In the genomic region with DNA sequence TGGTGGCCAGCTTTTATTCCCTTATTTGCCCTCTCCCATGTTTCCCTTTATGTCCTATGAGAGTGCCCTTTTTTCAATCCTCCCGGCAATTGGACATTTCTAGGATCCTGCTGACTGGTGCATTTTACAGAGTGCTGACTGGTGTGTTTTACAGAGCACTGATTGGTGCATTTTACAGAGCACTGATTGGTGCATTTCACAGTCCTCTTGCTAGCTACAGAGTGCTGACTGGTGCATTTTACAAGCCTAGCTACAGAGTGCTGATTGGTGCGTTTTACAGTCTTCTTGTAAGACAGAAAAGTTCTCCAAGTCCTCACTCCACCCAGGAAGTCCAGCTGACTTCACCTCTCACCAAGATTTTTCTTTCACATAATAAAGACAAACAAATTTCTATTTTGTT, we compare ENCODE assay signal across 15 cellular contexts. TPM values are rescaled to one million over a fixed set of nuclear protein-coding genes. Genes with fewer than 3 reads are reported as not detected.
A peak's percentile ranks its signal among the peaks of the same experiment; 100 is the strongest.
DNase-seq lines count a peak whose midpoint lies in the region; ATAC-seq and TF ChIP-seq lines count a peak whose summit lies in the region.
"Had no signal": no experiment of that assay in that cellular context is flagged by ENCODE, and none has a peak within 500 bp of the region (broad histone marks: within the 10 kb centered on the region; RNA-seq: fewer than 3 reads in every experiment).

No MANE protein-coding gene starts in this region.

- 100% methylated on average over 1 of the region's 2 CpGs; no CpG with 5 or more reads in 1 of the 2 experiments for WGBS in IMR-90 (ENCODE audit: extremely low coverage in 2 of 2, insufficient read length in 1 of 2), 2 experiments

- in situ Hi-C loops in IMR-90 (cut with MboI; ENCODE audit: low sequenced_read_pairs) = loop anchor here (25.0 kb wide), 1 partner anchor 879 kb away; no protein-coding TSS in a partner anchor

- H2BK15ac ChIP-seq in IMR-90 (ENCODE audit: low read depth, low read length) = no peak overlapping the region

- no peaks in the 10 kb centered on the region for H3K9me1 ChIP-seq in IMR-90 (ENCODE audit: insufficient read depth, low read length)

- no peak overlapping the region for H2BK20ac ChIP-seq in IMR-90 (ENCODE audit: low read depth, low read length)

- no peak overlapping the region for H4K8ac ChIP-seq in IMR-90 (ENCODE audit: low read depth in 2 of 2, low read length in 2 of 2)

- no peak overlapping the region for H3K4me2 ChIP-seq in IMR-90 (ENCODE audit: low read depth, low read length)
- H3K4me2 ChIP-seq: KMS-11 had no signal

- no peak overlapping the region for H3K18ac ChIP-seq in IMR-90 (ENCODE audit: low read depth, low read length)

- no peaks in the 10 kb centered on the region for H3K4me1 Mint-ChIP-seq in naive thymus-derived CD4-positive, alpha-beta T cell

- POLR2A ChIA-PET in IMR-90 (lab: Charles Lee; ENCODE audit: unreplicated experiment) = no interaction called here
- POLR2A ChIA-PET in naive thymus-derived CD4-positive, alpha-beta T cell (lab: Charles Lee) = interaction anchor here (0.6 kb wide), 1 partner anchor 173 kb away, joined by 3 read pairs; no protein-coding TSS in a partner anchor

- no peak overlapping the region for H3K4ac ChIP-seq in IMR-90 (ENCODE audit: low read depth, low read length)

- dilution Hi-C loops in IMR-90 (cut with HindIII; ENCODE audit: low sequenced_read_pairs, unreplicated experiment) = no loop called here

- H3K36me3 Mint-ChIP-seq in naive thymus-derived CD4-positive, alpha-beta T cell = no peaks in the 10 kb centered on the region

- H3K4me1 ChIP-seq in IMR-90 (ENCODE audit: control insufficient read depth, insufficient read depth, low read length) (no peaks in the 10 kb centered on the region), adipocyte (ENCODE audit: control insufficient read depth, insufficient read depth, low read length) (peaks cover 15% of the 10 kb centered on the region), subcutaneous abdominal adipose tissue (ENCODE audit: control insufficient read depth in 5 of 5, insufficient read depth in 5 of 5, low read length in 5 of 5) (peaks cover 0 to 12% (median 4%) of the 10 kb centered on the region in 5 donors)
- H3K4me1 ChIP-seq in naive thymus-derived CD4-positive, alpha-beta T cell (ENCODE audit: control insufficient read depth in 2 of 2, insufficient read depth in 2 of 2, low read length in 2 of 2) = no peaks in the 10 kb centered on the region
- H3K4me1 ChIP-seq: HAP-1 had no signal

- no peak overlapping the region for H2BK5ac ChIP-seq in IMR-90 (ENCODE audit: low read depth, low read length, poor library complexity, severe bottlenecking)

- no peak overlapping the region for H3K23ac ChIP-seq in IMR-90 (ENCODE audit: low read depth, low read length)

- BruUV-seq in IMR-90 (replicated peaks; lab: Mats Ljungman, UMichigan) = no TSS peak

- no peaks in the 10 kb centered on the region for H3K27me3 ChIP-seq in IMR-90 (ENCODE audit: control insufficient read depth, insufficient read depth, low read length)
- H3K27me3 ChIP-seq in adipocyte (replicated peaks; ENCODE audit: control insufficient read depth, insufficient read depth, low read length) = no peaks in the 10 kb centered on the region
- no peaks in the 10 kb centered on the region for H3K27me3 ChIP-seq in subcutaneous abdominal adipose tissue (ENCODE audit: control insufficient read depth in 5 of 5, insufficient read depth in 4 of 5, low read length in 5 of 5)
- no peaks in the 10 kb centered on the region for H3K27me3 ChIP-seq in naive thymus-derived CD4-positive, alpha-beta T cell (ENCODE audit: control insufficient read depth in 2 of 2, insufficient read depth in 2 of 2, low read length in 2 of 2)

- H3K79me1 ChIP-seq in IMR-90 (ENCODE audit: low read depth in 1 of 2, low read length in 2 of 2) = no peaks in the 10 kb centered on the region

- H3K27me3 Mint-ChIP-seq in naive thymus-derived CD4-positive, alpha-beta T cell = peaks cover 7 to 15% (median 8%) of the 10 kb centered on the region in 5 donors

- H3K9me3 ChIP-seq in IMR-90 (ENCODE audit: control insufficient read depth, insufficient read depth, low read length) = peaks cover 5% of the 10 kb centered on the region; the same call in 1 of the 2 replicates
- H3K9me3 ChIP-seq in adipocyte (ENCODE audit: control insufficient read depth, low read length) = peaks cover 7% of the 10 kb centered on the region
- peaks cover 0 to 3% (median 0%) of the 10 kb centered on the region in 5 donors for H3K9me3 ChIP-seq in subcutaneous abdominal adipose tissue (ENCODE audit: control insufficient read depth in 5 of 5, low read length in 5 of 5)
- peaks cover 0 to 3% (median 0%) of the 10 kb centered on the region in 3 experiments for H3K9me3 ChIP-seq in naive thymus-derived CD4-positive, alpha-beta T cell (ENCODE audit: control insufficient read depth in 2 of 3, low read length in 3 of 3)

- no peak overlapping the region for H3K27ac ChIP-seq in IMR-90 (ENCODE audit: insufficient read depth, low read length)
- peak overlapping the region; percentile 90 for H3K27ac ChIP-seq in subcutaneous abdominal adipose tissue (ENCODE audit: low read depth, low read length)
- no peak overlapping the region for H3K27ac ChIP-seq in naive thymus-derived CD4-positive, alpha-beta T cell (ENCODE audit: low read depth, low read length)
- H3K27ac ChIP-seq: C4-2B, KMS-11 had no signal

- H3K27ac Mint-ChIP-seq in naive thymus-derived CD4-positive, alpha-beta T cell = no peak overlapping the region
- H3K27ac Mint-ChIP-seq: CD4-positive, alpha-beta T cell had no signal

- no peak overlapping the region for H3K4me3 Mint-ChIP-seq in naive thymus-derived CD4-positive, alpha-beta T cell
- H3K4me3 Mint-ChIP-seq: CD4-positive, alpha-beta T cell had no signal

- H4K20me1 ChIP-seq in IMR-90 (ENCODE audit: insufficient read depth, low read length) = no peaks in the 10 kb centered on the region

- no peak for TF ChIP-seq RAD21 in IMR-90 (IDR thresholded peaks at IDR 0.05; ENCODE audit: low read length)

- H2BK120ac ChIP-seq in IMR-90 (ENCODE audit: low read depth, low read length) = no peak overlapping the region

- CTCF ChIA-PET in IMR-90 (lab: Yijun Ruan, JAX) = no interaction called here
- CTCF ChIA-PET in naive thymus-derived CD4-positive, alpha-beta T cell (lab: Charles Lee) = no interaction called here

- H3K14ac ChIP-seq in IMR-90 (replicated peaks; ENCODE audit: low read depth, low read length) = no peak overlapping the region

- no peak overlapping the region for H3K56ac ChIP-seq in IMR-90 (ENCODE audit: extremely low read depth, insufficient read depth, low read length)

- ATAC-seq in IMR-90 (ENCODE audit: low read depth) (no peak), HG03196 (IDR thresholded peaks at IDR 0.05; ENCODE audit: unreplicated experiment) (no peak), HG02678 (IDR thresholded peaks at IDR 0.05; ENCODE audit: unreplicated experiment) (no peak)
- no peak for ATAC-seq in naive thymus-derived CD4-positive, alpha-beta T cell

- H3K36me3 ChIP-seq in IMR-90 (ENCODE audit: control insufficient read depth, insufficient read depth, low read length) (no peaks in the 10 kb centered on the region), adipocyte (ENCODE audit: control insufficient read depth, insufficient read depth, low read length, severe bottlenecking) (no peaks in the 10 kb centered on the region), subcutaneous abdominal adipose tissue (ENCODE audit: control insufficient read depth in 5 of 5, insufficient read depth in 5 of 5, low read length in 5 of 5) (no peaks in the 10 kb centered on the region)
- H3K36me3 ChIP-seq in naive thymus-derived CD4-positive, alpha-beta T cell (ENCODE audit: control insufficient read depth in 2 of 3, insufficient read depth in 3 of 3, low read length in 3 of 3) = no peaks in the 10 kb centered on the region
- H3K36me3 ChIP-seq: HAP-1 had no signal

- no peaks in the 10 kb centered on the region for H3K9me3 Mint-ChIP-seq in naive thymus-derived CD4-positive, alpha-beta T cell
- H3K9me3 Mint-ChIP-seq: CD4-positive, alpha-beta T cell had no signal

- H4K5ac ChIP-seq in IMR-90 (ENCODE audit: low read depth, low read length) = no peak overlapping the region

- no peak overlapping the region for H2AK9ac ChIP-seq in IMR-90 (replicated peaks; ENCODE audit: low read depth, low read length, poor library complexity)

- TF ChIP-seq POLR2A in IMR-90 (IDR thresholded peaks at IDR 0.05; ENCODE audit: low read depth, low read length) = no peak

- TF ChIP-seq CTCF in IMR-90 (conservative IDR thresholded peaks at IDR 0.05; ENCODE audit: low read depth, low read length) (no peak), fibroblast of villous mesenchyme (IDR thresholded peaks at IDR 0.05; ENCODE audit: insufficient read depth, low read depth, low read length) (no peak)

- DNase-seq in IMR-90 (no peak), adipocyte (ENCODE audit: low read depth) (no peak), fibroblast of villous mesenchyme (ENCODE audit: low read depth) (peak; percentile 20)
- no peak for DNase-seq in naive thymus-derived CD4-positive, alpha-beta T cell
- DNase-seq: AML-193; CD4-positive, alpha-beta T cell; DMS153; DMS79; GDM1 had no signal

- H3K9ac ChIP-seq in IMR-90 (ENCODE audit: low read depth, low read length) (no peak overlapping the region), adipocyte (ENCODE audit: low read length) (peak overlapping the region; percentile 56), subcutaneous abdominal adipose tissue (ENCODE audit: low read length in 5 of 5) (peak overlapping the region in 3 of 5 donors; percentile 38 to 52 (median 52))
- H3K9ac ChIP-seq: KMS-11 had no signal

- H4K91ac ChIP-seq in IMR-90 (ENCODE audit: insufficient read depth, low read depth, low read length) = no peak overlapping the region

- H2AFZ ChIP-seq in IMR-90 (replicated peaks; ENCODE audit: low read length, poor library complexity) = no peak overlapping the region

- no peak overlapping the region for H2AK5ac ChIP-seq in IMR-90 (ENCODE audit: low read depth, low read length)

- H3K4me3 ChIP-seq in IMR-90 (ENCODE audit: insufficient read depth, low read depth, low read length) (no peak overlapping the region), adipocyte (ENCODE audit: low read length) (peak overlapping the region; percentile 59), fibroblast of villous mesenchyme (ENCODE audit: low read depth, low read length) (no peak overlapping the region), subcutaneous abdominal adipose tissue (ENCODE audit: low read depth in 1 of 5, low read length in 5 of 5) (no peak overlapping the region)
- no peak overlapping the region for H3K4me3 ChIP-seq in naive thymus-derived CD4-positive, alpha-beta T cell (ENCODE audit: low read length)
- H3K4me3 ChIP-seq: HAP-1 had no signal

- intact Hi-C loops in IMR-90 (cut with micrococcal nuclease) = no loop called here
- intact Hi-C loops in naive thymus-derived CD4-positive, alpha-beta T cell (cut with micrococcal nuclease) = no loop called here

TF ChIP-seq in IMR-90, 13 proteins besides CTCF, POLR2A, EP300 and RAD21 (continues in another document):
- no peak for TF ChIP-seq NFE2L2 (IDR thresholded peaks at IDR 0.05; ENCODE audit: low read depth, low read length)

RNA-seq across cellular contexts. Expression of a gene that starts 15.4 kb away (rescaled TPM):
- total RNA-seq in IMR-90 (2012; rRNA removed) (6.3 and 6.4 TPM in 2 replicates), fibroblast of villous mesenchyme (3.9 and 7.8 TPM in 2 replicates)
- 4.0 and 4.7 TPM in 2 replicates for polyA plus RNA-seq in IMR-90 (2012; rRNA removed)
- polyA plus RNA-seq in IMR-90 (2012; cell fraction: cytosol; rRNA removed) = 2.7 and 2.9 TPM in 2 replicates
- 4.8 and 6.6 TPM in 2 replicates for polyA plus RNA-seq in IMR-90 (2012; cell fraction: nucleus; rRNA removed; ENCODE audit: low replicate concordance)
- total RNA-seq in naive thymus-derived CD4-positive, alpha-beta T cell = 10 to 100 TPM in 2 of 5 experiments, 1 to 10 TPM in 3; 5.7 to 14.6 (median 7.9) TPM
- polyA plus RNA-seq in naive thymus-derived CD4-positive, alpha-beta T cell = 1 to 10 TPM; 3.1 to 4.0 TPM
